In the genomic region with DNA sequence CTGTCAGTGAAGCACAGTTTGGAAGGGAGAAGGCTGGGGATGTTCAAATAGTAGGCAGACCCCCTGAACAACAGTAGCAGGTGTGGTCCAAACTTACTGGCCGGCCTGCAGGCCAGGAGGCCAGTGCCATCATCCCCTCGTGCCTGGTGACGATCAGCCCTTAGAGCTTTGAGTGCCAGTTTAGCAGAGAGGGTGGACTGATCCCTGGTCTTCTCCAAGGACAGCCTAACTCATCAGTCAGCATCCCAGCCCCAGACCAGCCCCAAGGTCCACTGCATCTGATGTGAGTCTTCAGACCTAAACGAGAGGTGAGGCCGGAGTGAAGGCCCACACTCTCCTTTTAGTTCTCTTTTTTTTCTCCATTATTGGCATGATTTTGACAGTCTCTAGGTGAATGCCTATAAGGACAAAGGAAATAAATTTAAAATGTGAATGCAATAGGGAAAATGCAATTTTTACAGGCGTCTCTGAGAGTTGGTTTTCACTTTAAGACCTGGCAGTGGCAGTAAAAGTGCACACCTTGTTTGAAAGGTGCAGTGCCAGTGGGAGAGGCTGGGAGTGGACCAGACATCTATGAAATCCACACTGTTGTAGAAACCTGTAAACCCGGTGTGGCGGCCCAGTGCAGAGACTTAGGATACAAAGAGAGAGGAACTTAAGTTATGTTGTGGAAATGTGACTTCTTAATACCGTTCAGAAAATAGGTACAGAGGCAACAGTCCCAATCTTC, we compare ENCODE assay signal across 14 cellular contexts.
"Had no signal": no experiment of that assay in that cellular context is flagged by ENCODE, and none has a peak within 500 bp of the region (broad histone marks: within the 10 kb centered on the region; RNA-seq: fewer than 3 reads in every experiment).

No MANE protein-coding gene starts in this region.

- ATAC-seq: activated CD4-positive, CD25-positive, alpha-beta regulatory T cell treated with anti-CD3 and anti-CD28 coated beads, Interleukin-2, amount 50 U/mL, for 24 hours; activated T-helper 17 cell treated with anti-CD3 and anti-CD28 coated beads, Interleukin-2, amount 50 U/mL, for 72 hours; Right ventricle myocardium inferior had no signal

- H3K27ac Mint-ChIP-seq: activated naive CD4-positive, alpha-beta T cell treated with anti-CD3 and anti-CD28 coated beads, Interleukin-2, amount 50 U/mL, for 24 hours; activated T-helper 17 cell treated with anti-CD3 and anti-CD28 coated beads, Interleukin-2, amount 50 U/mL, for 72 hours; nephron had no signal

- H3K4me3 Mint-ChIP-seq: activated T-helper 17 cell treated with anti-CD3 and anti-CD28 coated beads, Interleukin-2, amount 50 U/mL, for 72 hours; nephron had no signal

- H3K9me3 ChIP-seq: lower lobe of right lung, ovary, tibial artery had no signal

- H3K9me3 Mint-ChIP-seq: activated naive CD4-positive, alpha-beta T cell treated with anti-CD3 and anti-CD28 coated beads, Interleukin-2, amount 50 U/mL, for 24 hours; activated T-helper 17 cell treated with anti-CD3 and anti-CD28 coated beads, Interleukin-2, amount 50 U/mL, for 72 hours had no signal

- H3K36me3 Mint-ChIP-seq: activated naive CD4-positive, alpha-beta T cell treated with anti-CD3 and anti-CD28 coated beads, Interleukin-2, amount 50 U/mL, for 24 hours had no signal

- DNase-seq: activated CD8-positive, alpha-beta memory T cell treated with anti-CD3 and anti-CD28 coated beads for 24 hours; brain microvascular endothelial cell; cerebellar nuclear complex; hippocampal formation; ovary; tibial artery had no signal

- H3K27ac ChIP-seq: brain microvascular endothelial cell, lower lobe of right lung, ovary, SK-N-MC, tibial artery had no signal

- H3K4me3 ChIP-seq: lower lobe of right lung, ovary, SK-N-MC, skin epidermis, tibial artery had no signal

- H3K27me3 ChIP-seq: brain microvascular endothelial cell, ovary, tibial artery had no signal

- H3K36me3 ChIP-seq: brain microvascular endothelial cell, lower lobe of right lung, ovary, tibial artery had no signal
